Comparison of ENCODE assay signal across 13 cellular contexts in genomic region chr11:95682552-95682951, GRCh38.
DNase-seq lines count a peak whose midpoint lies in the region; ATAC-seq and TF ChIP-seq lines count a peak whose summit lies in the region.
"Had no signal": no experiment of that assay in that cellular context is flagged by ENCODE, and none has a peak within 500 bp of the region (broad histone marks: within the 10 kb centered on the region; RNA-seq: fewer than 3 reads in every experiment).

No MANE protein-coding gene starts in this region.

- peaks cover 78% of the 10 kb centered on the region for H3K4me1 Mint-ChIP-seq in activated CD4-positive, alpha-beta T cell treated with anti-CD3 and anti-CD28 coated beads, Interleukin-2, amount 10 ng/mL, durations not matched to agents 24 days and 14 days
- peaks cover 61% of the 10 kb centered on the region for H3K4me1 Mint-ChIP-seq in activated CD4-positive, alpha-beta T cell treated with anti-CD3 and anti-CD28 coated beads, Interleukin-2, amount 10 ng/mL, durations not matched to agents 7 days and 5 days
- H3K4me1 Mint-ChIP-seq: nephron progenitor cell had no signal

- H3K27me3 Mint-ChIP-seq in activated CD4-positive, alpha-beta T cell treated with anti-CD3 and anti-CD28 coated beads, Interleukin-2, amount 10 ng/mL, durations not matched to agents 24 days and 14 days, result no peaks in the 10 kb centered on the region
- no peaks in the 10 kb centered on the region for H3K27me3 Mint-ChIP-seq in activated CD4-positive, alpha-beta T cell treated with anti-CD3 and anti-CD28 coated beads, Interleukin-2, amount 10 ng/mL, durations not matched to agents 7 days and 5 days

- no peaks in the 10 kb centered on the region for H3K9me3 ChIP-seq in mammary epithelial cell (replicated peaks; ENCODE audit: insufficient read depth, low read length)

- H3K4me1 ChIP-seq in mammary epithelial cell (ENCODE audit: insufficient read depth, low read length), result no peaks in the 10 kb centered on the region

- CTCF ChIA-PET in activated CD4-positive, alpha-beta T cell treated with anti-CD3 and anti-CD28 coated beads, Interleukin-2, amount 10 ng/mL, durations not matched to agents 7 days and 5 days (lab: Charles Lee), result interaction anchor here (0.7 to 0.9 kb wide), 2 partner anchors 10 to 23 kb away, joined by 3 to 4 read pairs; no protein-coding TSS in a partner anchor
- CTCF ChIA-PET in mammary epithelial cell (lab: Charles Lee; ENCODE audit: low non-redundant PET), result no interaction called here

- H3K27me3 ChIP-seq in mammary epithelial cell (ENCODE audit: insufficient read depth, low read length), result no peaks in the 10 kb centered on the region

- intact Hi-C loops in activated CD4-positive, alpha-beta T cell treated with anti-CD3 and anti-CD28 coated beads, Interleukin-2, amount 10 ng/mL, durations not matched to agents 24 days and 14 days (cut with micrococcal nuclease), result loop anchor here (1.0 to 5.0 kb wide), 6 partner anchors 8 to 345 kb away; no protein-coding TSS in a partner anchor
- intact Hi-C loops in mammary epithelial cell (cut with micrococcal nuclease), result no loop called here

- 79% methylated on average over 2 of the region's 2 CpGs for WGBS in mammary epithelial cell (ENCODE audit: low coverage, missing lambda C conversion rate)

- dilution Hi-C loops in mammary epithelial cell (cut with HindIII; ENCODE audit: low sequenced_read_pairs), result no loop called here

- H3K27ac ChIP-seq in mammary epithelial cell (ENCODE audit: insufficient read depth, low read depth, low read length), result no peak overlapping the region

- TF ChIP-seq CTCF in mammary epithelial cell (conservative IDR thresholded peaks at IDR 0.05 in 1 of 2, IDR thresholded peaks at IDR 0.05 in 1 of 2; ENCODE audit: extremely low read depth in 1 of 2, insufficient read depth in 1 of 2, low read depth in 1 of 2, low read length in 2 of 2), result no peak

- no peaks in the 10 kb centered on the region for H3K79me2 ChIP-seq in mammary epithelial cell (ENCODE audit: insufficient read depth, low read length)

- no TSS peak for BruUV-seq in mammary epithelial cell (replicated peaks; lab: Mats Ljungman, UMichigan)

- POLR2A ChIA-PET in activated CD4-positive, alpha-beta T cell treated with anti-CD3 and anti-CD28 coated beads, Interleukin-2, amount 10 ng/mL, durations not matched to agents 7 days and 5 days (lab: Charles Lee), result interaction anchor here (0.9 kb wide), 1 partner anchor 17 kb away, joined by 3 read pairs; no protein-coding TSS in a partner anchor

- H4K20me1 ChIP-seq in mammary epithelial cell (ENCODE audit: insufficient read depth, low read length), result no peaks in the 10 kb centered on the region

- in situ Hi-C loops in mammary epithelial cell (cut with MboI; ENCODE audit: low sequenced_read_pairs in 2 of 2), result no loop called here

- peak; percentile 64 for ATAC-seq in HG03045 (IDR thresholded peaks at IDR 0.05; ENCODE audit: unreplicated experiment)
- ATAC-seq in SK-N-SH treated with all-trans-retinoic acid at 6 μM for 48 hours, result no peak
- no peak for ATAC-seq in GM18498 (IDR thresholded peaks at IDR 0.05; ENCODE audit: unreplicated experiment)
- ATAC-seq: effector memory CD8-positive, alpha-beta T cell had no signal

- H2AFZ ChIP-seq in mammary epithelial cell (ENCODE audit: low read depth, low read length), result no peak overlapping the region

- peak overlapping the region; percentile 88 for H3K27ac Mint-ChIP-seq in activated CD4-positive, alpha-beta T cell treated with anti-CD3 and anti-CD28 coated beads, Interleukin-2, amount 10 ng/mL, durations not matched to agents 24 days and 14 days
- H3K27ac Mint-ChIP-seq in activated CD4-positive, alpha-beta T cell treated with anti-CD3 and anti-CD28 coated beads, Interleukin-2, amount 10 ng/mL, durations not matched to agents 7 days and 5 days, result no peak overlapping the region
- H3K27ac Mint-ChIP-seq: effector memory CD8-positive, alpha-beta T cell; nephron progenitor cell had no signal

- H3K9me3 Mint-ChIP-seq in activated CD4-positive, alpha-beta T cell treated with anti-CD3 and anti-CD28 coated beads, Interleukin-2, amount 10 ng/mL, durations not matched to agents 24 days and 14 days, result peaks cover 19% of the 10 kb centered on the region
- peaks cover 6% of the 10 kb centered on the region for H3K9me3 Mint-ChIP-seq in activated CD4-positive, alpha-beta T cell treated with anti-CD3 and anti-CD28 coated beads, Interleukin-2, amount 10 ng/mL, durations not matched to agents 7 days and 5 days
- H3K9me3 Mint-ChIP-seq: effector memory CD8-positive, alpha-beta T cell; nephron progenitor cell had no signal

- no peaks in the 10 kb centered on the region for H3K36me3 ChIP-seq in mammary epithelial cell (ENCODE audit: insufficient read depth, low read length)

- DNase-seq in activated CD4-positive, alpha-beta T cell treated with anti-CD3 and anti-CD28 coated beads, Interleukin-2, amount 10 ng/mL, durations not matched to agents 24 days and 14 days, result peak; percentile 75
- no peak for DNase-seq in activated CD4-positive, alpha-beta T cell treated with anti-CD3 and anti-CD28 coated beads, Interleukin-2, amount 10 ng/mL, durations not matched to agents 7 days and 5 days
- DNase-seq in mammary epithelial cell, result peak; percentile 65
- DNase-seq in occipital lobe (lab: John Stamatoyannopoulos, UW), result peak; percentile 12
- no peak for DNase-seq in A172 (ENCODE audit: low spot score)
- DNase-seq: DND-41; effector memory CD8-positive, alpha-beta T cell; NCI-H1694 treated with DMSO at 0.1 percent for 48 hours; nephron progenitor cell; stimulated activated naive CD4-positive, alpha-beta T cell treated with Interleukin-2 at 50 U/mL for 16 hours had no signal

- no peak overlapping the region for H3K9ac ChIP-seq in mammary epithelial cell (ENCODE audit: insufficient read depth, low read length)

- no peak overlapping the region for H3K4me2 ChIP-seq in mammary epithelial cell (ENCODE audit: insufficient read depth, low read depth, low read length)

- peak overlapping the region; percentile 71 for H3K4me3 Mint-ChIP-seq in activated CD4-positive, alpha-beta T cell treated with anti-CD3 and anti-CD28 coated beads, Interleukin-2, amount 10 ng/mL, durations not matched to agents 24 days and 14 days
- H3K4me3 Mint-ChIP-seq in activated CD4-positive, alpha-beta T cell treated with anti-CD3 and anti-CD28 coated beads, Interleukin-2, amount 10 ng/mL, durations not matched to agents 7 days and 5 days, result no peak overlapping the region
- H3K4me3 Mint-ChIP-seq: effector memory CD8-positive, alpha-beta T cell; nephron progenitor cell had no signal

- no peak overlapping the region for H3K4me3 ChIP-seq in mammary epithelial cell (replicated peaks in 1 of 3; ENCODE audit: insufficient read depth in 1 of 3, low read depth in 2 of 3, low read length in 3 of 3)

- peaks cover 14% of the 10 kb centered on the region for H3K36me3 Mint-ChIP-seq in activated CD4-positive, alpha-beta T cell treated with anti-CD3 and anti-CD28 coated beads, Interleukin-2, amount 10 ng/mL, durations not matched to agents 24 days and 14 days (ENCODE audit: low read depth)
- peaks cover 22% of the 10 kb centered on the region for H3K36me3 Mint-ChIP-seq in activated CD4-positive, alpha-beta T cell treated with anti-CD3 and anti-CD28 coated beads, Interleukin-2, amount 10 ng/mL, durations not matched to agents 7 days and 5 days (ENCODE audit: low read depth)

TF ChIP-seq in SK-N-SH treated with all-trans-retinoic acid at 6 μM for 48 hours, 23 proteins besides CTCF, POLR2A, EP300 and RAD21 (continues in another document):
- TF ChIP-seq POU6F1 (CRISPR knock-in tag; IDR thresholded peaks at IDR 0.05; ENCODE audit: borderline replicate concordance, low read depth) (no peak), ZNF8 (CRISPR knock-in tag; IDR thresholded peaks at IDR 0.05) (no peak), ESRRG (CRISPR knock-in tag; IDR thresholded peaks at IDR 0.05) (no peak), OSR1 (CRISPR knock-in tag; IDR thresholded peaks at IDR 0.05) (no peak), TCF4 (CRISPR knock-in tag; IDR thresholded peaks at IDR 0.05; ENCODE audit: borderline replicate concordance) (no peak), TOX (CRISPR knock-in tag; IDR thresholded peaks at IDR 0.05; ENCODE audit: borderline replicate concordance) (no peak)
- TF ChIP-seq, protein P1, sequence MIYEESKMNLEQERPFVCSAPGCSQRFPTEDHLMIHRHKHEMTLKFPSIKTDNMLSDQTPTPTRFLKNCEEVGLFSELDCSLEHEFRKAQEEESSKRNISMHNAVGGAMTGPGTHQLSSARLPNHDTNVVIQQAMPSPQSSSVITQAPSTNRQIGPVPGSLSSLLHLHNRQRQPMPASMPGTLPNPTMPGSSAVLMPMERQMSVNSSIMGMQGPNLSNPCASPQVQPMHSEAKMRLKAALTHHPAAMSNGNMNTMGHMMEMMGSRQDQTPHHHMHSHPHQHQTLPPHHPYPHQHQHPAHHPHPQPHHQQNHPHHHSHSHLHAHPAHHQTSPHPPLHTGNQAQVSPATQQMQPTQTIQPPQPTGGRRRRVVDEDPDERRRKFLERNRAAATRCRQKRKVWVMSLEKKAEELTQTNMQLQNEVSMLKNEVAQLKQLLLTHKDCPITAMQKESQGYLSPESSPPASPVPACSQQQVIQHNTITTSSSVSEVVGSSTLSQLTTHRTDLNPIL (CRISPR knock-in tag; IDR thresholded peaks at IDR 0.05; ENCODE audit: low read depth), result no peak

Comparison
In these comparisons a context has a peak if more than half of its experiments do, and no peak if none do; other contexts are left out.
1. DNase-seq: peak in activated CD4-positive, alpha-beta T cell treated with anti-CD3 and anti-CD28 coated beads, Interleukin-2, amount 10 ng/mL, durations not matched to agents 24 days and 14 days (single experiment), mammary epithelial cell (single experiment) and occipital lobe (single experiment); none in activated CD4-positive, alpha-beta T cell treated with anti-CD3 and anti-CD28 coated beads, Interleukin-2, amount 10 ng/mL, durations not matched to agents 7 days and 5 days (single experiment) and A172 (single experiment).